In the genomic region with DNA sequence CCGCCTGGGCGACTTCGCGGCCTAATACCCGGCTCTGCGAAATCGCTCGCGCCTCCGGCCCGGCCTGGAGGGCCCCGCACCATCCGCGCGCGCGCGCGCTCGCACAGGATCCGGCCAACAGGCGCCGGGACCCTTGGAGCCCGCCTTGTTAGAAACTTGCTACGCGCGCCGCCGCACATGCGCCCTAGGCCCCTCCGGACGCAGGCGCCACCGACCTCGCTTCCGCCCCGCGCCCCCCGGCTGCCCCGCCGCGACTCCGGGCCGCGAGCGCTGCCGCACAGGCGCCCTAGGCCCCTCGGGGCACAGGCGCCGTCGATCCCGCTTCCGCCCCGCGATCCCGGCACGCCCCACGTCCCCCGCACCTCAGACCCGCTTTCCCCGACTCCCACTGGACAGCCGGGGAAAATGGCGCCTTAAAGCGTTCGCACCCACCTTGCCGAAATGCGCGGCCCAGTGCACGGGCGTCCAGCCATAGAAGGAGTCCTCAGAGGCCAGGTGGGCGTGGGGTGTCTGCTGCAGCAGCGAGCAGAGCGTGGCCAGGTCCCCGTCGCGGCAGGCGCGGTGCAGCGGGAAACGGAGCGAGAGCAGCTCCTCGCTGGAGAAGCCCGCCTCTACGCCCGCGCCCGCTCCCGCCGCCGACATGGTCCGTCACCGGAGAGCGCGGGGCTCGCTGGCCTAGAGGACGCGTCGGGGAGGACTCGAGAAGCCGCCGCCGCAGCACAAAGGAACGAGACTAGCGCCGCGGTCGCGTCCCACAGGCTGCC, we compare ENCODE assay signal across 8 cellular contexts. TPM values are rescaled to one million over a fixed set of nuclear protein-coding genes. Genes with fewer than 3 reads are reported as not detected.
DNase-seq lines count a peak whose midpoint lies in the region; ATAC-seq and TF ChIP-seq lines count a peak whose summit lies in the region.

No MANE protein-coding gene starts in this region.

- H3K27me3 ChIP-seq in OCI-LY1 (ENCODE audit: insufficient read depth, low read length) (no peaks in the 10 kb centered on the region), esophagus (ENCODE audit: control insufficient read depth in 1 of 2, insufficient read depth in 2 of 2, low read length in 2 of 2) (no peaks in the 10 kb centered on the region), mucosa of stomach (ENCODE audit: control insufficient read depth, insufficient read depth, low read length) (no peaks in the 10 kb centered on the region)

- H3K9ac ChIP-seq in OCI-LY1 (ENCODE audit: low read length) (peak overlapping the region; percentile 98), mucosa of stomach (ENCODE audit: low read length) (peak overlapping the region; percentile 95)

- TF ChIP-seq CTCF in OCI-LY1 (IDR thresholded peaks at IDR 0.05; ENCODE audit: low read length), result no peak

- H2AFZ ChIP-seq in OCI-LY1 (ENCODE audit: low read length), result 0 out of 2 replicates have a peak overlapping the region, but pooled peaks have one; percentile 42

- H3K4me1 ChIP-seq in OCI-LY1 (ENCODE audit: insufficient read depth, low read length, severe bottlenecking) (peaks cover 27% of the 10 kb centered on the region), esophagus (ENCODE audit: control insufficient read depth in 2 of 2, insufficient read depth in 2 of 2, low read length in 1 of 2) (peaks cover 2 to 3% of the 10 kb centered on the region in 2 donors), mucosa of stomach (ENCODE audit: control insufficient read depth, insufficient read depth, low read length) (peaks cover 16% of the 10 kb centered on the region)

- ATAC-seq in GM19351 (IDR thresholded peaks at IDR 0.05; ENCODE audit: unreplicated experiment) (peak; percentile 32), HG03457 (IDR thresholded peaks at IDR 0.05; ENCODE audit: unreplicated experiment) (peak; percentile 28)

- H3K4me2 ChIP-seq in OCI-LY1 (ENCODE audit: low read length), result peak overlapping the region; percentile 78

- H3K9me2 ChIP-seq in OCI-LY1 (ENCODE audit: low read depth, low read length), result no peaks in the 10 kb centered on the region

- H3K27ac ChIP-seq in OCI-LY1 (ENCODE audit: low read depth, low read length, poor library complexity, severe bottlenecking) (peak overlapping the region; percentile 84), esophagus (ENCODE audit: low read depth in 2 of 2, low read length in 1 of 2) (peak overlapping the region; percentile 95 to 97)

- H3F3A ChIP-seq in OCI-LY1 (ENCODE audit: insufficient read depth, low read length), result no peaks in the 10 kb centered on the region

- H3K9me3 ChIP-seq in OCI-LY1 (ENCODE audit: low read length) (no peaks in the 10 kb centered on the region), esophagus (ENCODE audit: control insufficient read depth in 2 of 2, insufficient read depth in 1 of 2, low read depth in 1 of 2, low read length in 1 of 2) (no peaks in the 10 kb centered on the region), mucosa of stomach (ENCODE audit: control insufficient read depth, low read length) (no peaks in the 10 kb centered on the region)

- WGBS in esophagus, 2 donors, result 1% methylated on average over 108 to 109 of the region's 109 CpGs

- H3K4me3 ChIP-seq in OCI-LY1 (ENCODE audit: low read depth, low read length, poor library complexity, severe bottlenecking), result peak overlapping the region; percentile 96
- H3K4me3 ChIP-seq in esophagus (ENCODE audit: low read depth in 1 of 2, low read length in 2 of 2), result peak overlapping the region; percentile 88 to 93
- peak overlapping the region; percentile 65 for H3K4me3 ChIP-seq in mucosa of stomach (ENCODE audit: low read length)

- peak; percentile 45 for DNase-seq in CMK (ENCODE audit: low read depth)
- DNase-seq in activated T-cell treated with anti-CD3 and anti-CD28 coated beads for 4 hours, result peak; percentile 50
- DNase-seq in stimulated activated CD8-positive, alpha-beta memory T cell treated with anti-CD3 and anti-CD28 coated beads, Interleukin-7, amount 100 ng/mL, for 1 hour (ENCODE audit: low read depth in 2 of 2), result peak; percentile 54 to 58

- H3K79me2 ChIP-seq in OCI-LY1 (ENCODE audit: insufficient read depth, low read length), result peaks cover 44% of the 10 kb centered on the region

- H3K36me3 ChIP-seq in OCI-LY1 (ENCODE audit: insufficient read depth, low read length), result peaks cover 25% of the 10 kb centered on the region
- peaks cover 0 to 2% of the 10 kb centered on the region in 2 donors for H3K36me3 ChIP-seq in esophagus (ENCODE audit: control insufficient read depth in 2 of 2, insufficient read depth in 2 of 2, low read length in 1 of 2)
- H3K36me3 ChIP-seq in mucosa of stomach (ENCODE audit: control insufficient read depth, insufficient read depth, low read length), result no peaks in the 10 kb centered on the region

- H4K20me1 ChIP-seq in OCI-LY1 (ENCODE audit: insufficient read depth, low read length), result no peaks in the 10 kb centered on the region

RNA-seq across cellular contexts. Expression of gene ANKRD10, which starts 0.4 kb away (rescaled TPM):
- 10 to 100 TPM; 19.7 to 34.4 TPM for polyA plus RNA-seq in esophagus

Comparison
In these comparisons a context has a peak if more than half of its experiments do, and no peak if none do; other contexts are left out.
1. Peak in every context shown above with its lines: DNase-seq, ATAC-seq, H3K4me3 ChIP-seq and H3K27ac ChIP-seq.